9 cellular contexts compared by ENCODE assay signal in genomic region chr4:76589872-76590846, GRCh38.
A peak's percentile ranks its signal among the peaks of the same experiment; 100 is the strongest.
DNase-seq lines count a peak whose midpoint lies in the region; ATAC-seq and TF ChIP-seq lines count a peak whose summit lies in the region.
"Had no signal": no experiment of that assay in that cellular context is flagged by ENCODE, and none has a peak within 500 bp of the region (broad histone marks: within the 10 kb centered on the region; RNA-seq: fewer than 3 reads in every experiment).

No MANE protein-coding gene starts in this region.

- H3K9me3 Mint-ChIP-seq in activated CD8-positive, alpha-beta T cell treated with anti-CD3 and anti-CD28 coated beads for 36 hours = no peaks in the 10 kb centered on the region
- peaks cover 0 to 4% (median 0%) of the 10 kb centered on the region in 5 donors for H3K9me3 Mint-ChIP-seq in CD8-positive, alpha-beta memory T cell

- in situ Hi-C loops in ACHN (cut with HindIII; ENCODE audit: low pct_ligation_motif_present, low pct_unique_long_range_greater_than_20kb, low sequenced_read_pairs) = no loop called here

- H3K9me3 ChIP-seq in MG63 (no peaks in the 10 kb centered on the region), A673 (ENCODE audit: low read depth, low read length, poor library complexity, severe bottlenecking) (no peaks in the 10 kb centered on the region)
- H3K9me3 ChIP-seq in CD8-positive, alpha-beta memory T cell (ENCODE audit: low read length) = no peaks in the 10 kb centered on the region

- H3K27me3 Mint-ChIP-seq in activated CD8-positive, alpha-beta T cell treated with anti-CD3 and anti-CD28 coated beads for 36 hours = peaks cover 40% of the 10 kb centered on the region
- peaks cover 14 to 73% of the 10 kb centered on the region in 2 donors for H3K27me3 Mint-ChIP-seq in CD8-positive, alpha-beta memory T cell

- BruUV-seq in A673 (replicated peaks; lab: Mats Ljungman, UMichigan) = no TSS peak

- no peaks in the 10 kb centered on the region for H3K27me3 ChIP-seq in MG63
- H3K27me3 ChIP-seq in A673 (replicated peaks; ENCODE audit: insufficient read depth, low read depth, low read length, poor library complexity) = no peaks in the 10 kb centered on the region
- peaks cover 12% of the 10 kb centered on the region for H3K27me3 ChIP-seq in CD8-positive, alpha-beta memory T cell (ENCODE audit: insufficient read depth, low read length, poor library complexity, severe bottlenecking)

- CTCF ChIA-PET in activated CD8-positive, alpha-beta T cell treated with anti-CD3 and anti-CD28 coated beads for 36 hours (lab: Charles Lee) = no interaction called here
- CTCF ChIA-PET in A673 (lab: Charles Lee) = no interaction called here
- CTCF ChIA-PET in CD8-positive, alpha-beta memory T cell (lab: Charles Lee) = no interaction called here

- no peaks in the 10 kb centered on the region for H3K36me3 Mint-ChIP-seq in activated CD8-positive, alpha-beta T cell treated with anti-CD3 and anti-CD28 coated beads for 36 hours (ENCODE audit: low read depth)
- no peaks in the 10 kb centered on the region for H3K36me3 Mint-ChIP-seq in CD8-positive, alpha-beta memory T cell
- H3K36me3 Mint-ChIP-seq: CD4-positive, CD25-positive, alpha-beta regulatory T cell had no signal

- intact Hi-C loops in activated CD8-positive, alpha-beta T cell treated with anti-CD3 and anti-CD28 coated beads for 36 hours (cut with micrococcal nuclease) = no loop called here
- intact Hi-C loops in A673 (cut with micrococcal nuclease; ENCODE audit: unreplicated experiment) = no loop called here

- no peak for TF ChIP-seq CTCF in activated CD8-positive, alpha-beta T cell treated with anti-CD3 and anti-CD28 coated beads for 36 hours (IDR thresholded peaks at IDR 0.05)
- no peak for TF ChIP-seq CTCF in A673 (conservative IDR thresholded peaks at IDR 0.05; ENCODE audit: low read depth, low read length)

- POLR2A ChIA-PET in activated CD8-positive, alpha-beta T cell treated with anti-CD3 and anti-CD28 coated beads for 36 hours (lab: Charles Lee) = no interaction called here
- POLR2A ChIA-PET in A673 (lab: Charles Lee; ENCODE audit: low non-redundant PET) = no interaction called here
- POLR2A ChIA-PET in CD8-positive, alpha-beta memory T cell (lab: Charles Lee) = no interaction called here

- DNase-seq in ACHN (peak; percentile 94), MG63 (peak; percentile 79), epidermal melanocyte (ENCODE audit: insufficient read length, low spot score) (peak; percentile 67), mucosa of gallbladder (ENCODE audit: low spot score) (peak; percentile 69), A673 (ENCODE audit: low spot score) (no peak)
- DNase-seq in activated CD8-positive, alpha-beta T cell treated with anti-CD3 and anti-CD28 coated beads for 36 hours = no peak
- DNase-seq in CD8-positive, alpha-beta memory T cell = no peak
- DNase-seq: CD4-positive, CD25-positive, alpha-beta regulatory T cell had no signal

- no peak overlapping the region for H3K4me3 Mint-ChIP-seq in activated CD8-positive, alpha-beta T cell treated with anti-CD3 and anti-CD28 coated beads for 36 hours
- no peak overlapping the region for H3K4me3 Mint-ChIP-seq in CD8-positive, alpha-beta memory T cell
- H3K4me3 Mint-ChIP-seq: CD4-positive, CD25-positive, alpha-beta regulatory T cell had no signal

- H3K36me3 ChIP-seq in MG63 (no peaks in the 10 kb centered on the region), A673 (ENCODE audit: insufficient read depth, low read length, poor library complexity, severe bottlenecking) (no peaks in the 10 kb centered on the region)
- no peaks in the 10 kb centered on the region for H3K36me3 ChIP-seq in CD8-positive, alpha-beta memory T cell (ENCODE audit: insufficient read depth, low read length)

- no peak overlapping the region for H3K27ac ChIP-seq in A673 (ENCODE audit: low read depth, low read length, poor library complexity, severe bottlenecking)
- H3K27ac ChIP-seq in CD8-positive, alpha-beta memory T cell (ENCODE audit: low read depth, low read length) = no peak overlapping the region

- no peak for ATAC-seq in HG03139 (IDR thresholded peaks at IDR 0.05; ENCODE audit: unreplicated experiment)
- no peak for ATAC-seq in activated CD8-positive, alpha-beta T cell treated with anti-CD3 and anti-CD28 coated beads for 36 hours

- H3K4me3 ChIP-seq in MG63 (no peak overlapping the region), A673 (ENCODE audit: low read depth, low read length, poor library complexity, severe bottlenecking) (no peak overlapping the region)
- H3K4me3 ChIP-seq in CD8-positive, alpha-beta memory T cell (ENCODE audit: low read length) = no peak overlapping the region

- no peaks in the 10 kb centered on the region for H3K4me1 ChIP-seq in A673 (ENCODE audit: insufficient read depth, low read length, poor library complexity, severe bottlenecking)
- no peaks in the 10 kb centered on the region for H3K4me1 ChIP-seq in CD8-positive, alpha-beta memory T cell (ENCODE audit: insufficient read depth, low read length)

- peaks cover 5% of the 10 kb centered on the region for H3K4me1 Mint-ChIP-seq in activated CD8-positive, alpha-beta T cell treated with anti-CD3 and anti-CD28 coated beads for 36 hours (ENCODE audit: low read depth)
- H3K4me1 Mint-ChIP-seq in CD8-positive, alpha-beta memory T cell = peaks cover 5 to 12% (median 6%) of the 10 kb centered on the region in 3 donors

- H3K27ac Mint-ChIP-seq in activated CD8-positive, alpha-beta T cell treated with anti-CD3 and anti-CD28 coated beads for 36 hours = no peak overlapping the region
- H3K27ac Mint-ChIP-seq in CD8-positive, alpha-beta memory T cell = no peak overlapping the region
- H3K27ac Mint-ChIP-seq: CD4-positive, CD25-positive, alpha-beta regulatory T cell had no signal

Comparison
In these comparisons a context has a peak if more than half of its experiments do, and no peak if none do; other contexts are left out.
1. DNase-seq: peak in ACHN (single experiment), MG63 (single experiment), epidermal melanocyte (single experiment) and mucosa of gallbladder (single experiment); none in activated CD8-positive, alpha-beta T cell treated with anti-CD3 and anti-CD28 coated beads for 36 hours (single experiment), A673 (single experiment) and CD8-positive, alpha-beta memory T cell (0 of 5).